Comparison of ENCODE assay signal across 16 cellular contexts in genomic region chr2:225512873-225513580, GRCh38.
DNase-seq lines count a peak whose midpoint lies in the region; ATAC-seq, FAIRE-seq and TF ChIP-seq lines count a peak whose summit lies in the region.
"Had no signal": no experiment of that assay in that cellular context is flagged by ENCODE, and none has a peak within 500 bp of the region (broad histone marks: within the 10 kb centered on the region; RNA-seq: fewer than 3 reads in every experiment).

No MANE protein-coding gene starts in this region.

- no peak for TF ChIP-seq RAD21 in HepG2 (CRISPR knock-in tag; IDR thresholded peaks at IDR 0.05)

- H3K4me1 ChIP-seq in HepG2 (ENCODE audit: insufficient read depth, low read length) (no peaks in the 10 kb centered on the region), right lobe of liver (no peaks in the 10 kb centered on the region), right cardiac atrium (ENCODE audit: control insufficient read depth, insufficient read depth, low read length) (no peaks in the 10 kb centered on the region), psoas muscle (no peaks in the 10 kb centered on the region)

- TF ChIP-seq POLR2A in HepG2 (IDR thresholded peaks at IDR 0.05; ENCODE audit: insufficient read depth in 1 of 2, low read depth in 2 of 2, low read length in 2 of 2) = no peak
- no peak for TF ChIP-seq POLR2A in right lobe of liver (IDR thresholded peaks at IDR 0.05)

- H3K27ac ChIP-seq in HepG2 (ENCODE audit: extremely low read length, insufficient read depth, low read length) (no peak overlapping the region), right lobe of liver (no peak overlapping the region), right cardiac atrium (ENCODE audit: low read length) (no peak overlapping the region), psoas muscle (no peak overlapping the region)
- H3K27ac ChIP-seq: HL-60 had no signal

- H3K36me3 ChIP-seq in HepG2 (replicated peaks in 1 of 2; ENCODE audit: control insufficient read depth in 1 of 2, insufficient read depth in 2 of 2, low read length in 2 of 2) (no peaks in the 10 kb centered on the region), right lobe of liver (no peaks in the 10 kb centered on the region), psoas muscle (ENCODE audit: insufficient read depth in 1 of 2, low read depth in 1 of 2) (no peaks in the 10 kb centered on the region)

- ATAC-seq in HepG2 = no peak
- ATAC-seq in right lobe of liver = no peak
- ATAC-seq in right cardiac atrium = no peak
- ATAC-seq in left colon = no peak
- ATAC-seq in psoas muscle = no peak
- ATAC-seq: activated CD8-positive, alpha-beta T cell treated with anti-CD3 and anti-CD28 coated beads for 36 hours had no signal

- BruUV-seq in HepG2 (replicated peaks; lab: Mats Ljungman, UMichigan) = no TSS peak

- DNase-seq in HepG2 (ENCODE audit: low spot score) (peak; percentile 4), right lobe of liver (no peak), SW480 (ENCODE audit: low spot score) (peak; percentile 13), fibroblast of pulmonary artery (ENCODE audit: low read depth) (peak; percentile 11), right cardiac atrium (no peak), left colon (no peak), psoas muscle (no peak), NCI-H146 treated with DMSO at 0.1 percent for 48 hours (lab: John Stamatoyannopoulos, UW; ENCODE audit: unreplicated experiment) (no peak)
- DNase-seq: activated CD8-positive, alpha-beta T cell treated with anti-CD3 and anti-CD28 coated beads for 36 hours; CD8-positive, alpha-beta memory T cell; head of caudate nucleus; kidney; NCI-H187 treated with DMSO at 0.1 percent for 48 hours; NCI-H69 had no signal

- H3K79me2 ChIP-seq in HepG2 (ENCODE audit: insufficient read depth, low read length) = no peaks in the 10 kb centered on the region

- H3K9me3 ChIP-seq in HepG2 (ENCODE audit: low read length) = no peaks in the 10 kb centered on the region
- H3K9me3 ChIP-seq in right lobe of liver = no peaks in the 10 kb centered on the region
- H3K9me3 ChIP-seq in right cardiac atrium (ENCODE audit: control insufficient read depth, low read length) = no peaks in the 10 kb centered on the region
- H3K9me3 ChIP-seq in psoas muscle = no peaks in the 10 kb centered on the region

- no peaks in the 10 kb centered on the region for H4K20me1 ChIP-seq in HepG2 (ENCODE audit: insufficient read depth, low read length)

- no peak overlapping the region for H3K4me3 ChIP-seq in HepG2 (replicated peaks in 1 of 3; ENCODE audit: insufficient read depth in 1 of 3, low read depth in 2 of 3, low read length in 3 of 3)
- no peak overlapping the region for H3K4me3 ChIP-seq in right lobe of liver
- H3K4me3 ChIP-seq in fibroblast of pulmonary artery (replicated peaks; ENCODE audit: low read depth, low read length) = no peak overlapping the region
- no peak overlapping the region for H3K4me3 ChIP-seq in right cardiac atrium (ENCODE audit: low read length)
- no peak overlapping the region for H3K4me3 ChIP-seq in psoas muscle

- H3K27me3 ChIP-seq in HepG2 (ENCODE audit: control insufficient read depth in 1 of 2, insufficient read depth in 2 of 2, low read length in 2 of 2) = no peaks in the 10 kb centered on the region
- no peaks in the 10 kb centered on the region for H3K27me3 ChIP-seq in right lobe of liver
- no peaks in the 10 kb centered on the region for H3K27me3 ChIP-seq in right cardiac atrium (ENCODE audit: control insufficient read depth, insufficient read depth)
- no peaks in the 10 kb centered on the region for H3K27me3 ChIP-seq in psoas muscle (ENCODE audit: insufficient read depth in 3 of 3, low read length in 2 of 3)

- POLR2A ChIA-PET in HepG2 (lab: Yijun Ruan, JAX) = no interaction called here

- 18% methylated on average over 10 of the region's 10 CpGs for WGBS in HepG2 (ENCODE audit: low lambda C conversion rate)
- 41% methylated on average over 9 of the region's 10 CpGs for WGBS in right lobe of liver (ENCODE audit: insufficient coverage, low coverage, low lambda C conversion rate, missing lambda C conversion rate)
- WGBS in right cardiac atrium = 65% methylated on average over 10 of the region's 10 CpGs
- 81 to 84% (median 84%) methylated on average over 10 of the region's 10 CpGs for WGBS in psoas muscle, 3 donors

- H3K4me2 ChIP-seq in HepG2 (ENCODE audit: low read depth, low read length) = no peak overlapping the region

- CTCF ChIA-PET in HepG2 (lab: Yijun Ruan, JAX; ENCODE audit: low intra/inter-chr PET ratio, low total read pairs) = no interaction called here

- intact Hi-C loops in HepG2 (cut with micrococcal nuclease; ENCODE audit: unreplicated experiment) = no loop called here
- intact Hi-C loops in right lobe of liver (cut with DNase I) = no loop called here
- intact Hi-C loops in right cardiac atrium (cut with DNase I) = no loop called here
- intact Hi-C loops in left colon (cut with DNase I, micrococcal nuclease) = no loop called here
- intact Hi-C loops in psoas muscle (cut with DNase I) = no loop called here

- in situ Hi-C loops in HepG2 (cut with HindIII; ENCODE audit: extremely low pct_ligation_motif_present, low pct_unique_long_range_greater_than_20kb) = no loop called here

- no peak for FAIRE-seq in HepG2 (lab: Jason Lieb, UNC)
- FAIRE-seq: colon, kidney had no signal

- no peak overlapping the region for H3K9ac ChIP-seq in HepG2 (ENCODE audit: insufficient read depth, low read depth, low read length)

- H2AFZ ChIP-seq in HepG2 (ENCODE audit: low read length) = no peak overlapping the region

- no peak for TF ChIP-seq EP300 in HepG2 (IDR thresholded peaks at IDR 0.05; ENCODE audit: low read depth in 2 of 2, low read length in 2 of 2)
- no peak for TF ChIP-seq EP300 in HepG2 (CRISPR knock-in tag; IDR thresholded peaks at IDR 0.05; ENCODE audit: borderline replicate concordance)

- no peak for TF ChIP-seq CTCF in HepG2 (CRISPR knock-in tag; IDR thresholded peaks at IDR 0.05)
- no peak for TF ChIP-seq CTCF in right lobe of liver (IDR thresholded peaks at IDR 0.05)
- no peak for TF ChIP-seq CTCF in fibroblast of pulmonary artery (IDR thresholded peaks at IDR 0.05; ENCODE audit: low read length, missing control alignments)
- TF ChIP-seq CTCF in psoas muscle (IDR thresholded peaks at IDR 0.05) = no peak

TF ChIP-seq in HepG2, 621 proteins besides CTCF, POLR2A, EP300 and RAD21:
- TF ChIP-seq ARID3A (IDR thresholded peaks at IDR 0.05; ENCODE audit: low read depth, low read length) (peak; percentile 10; the same call in 1 of the 2 replicates), ZNF263 (CRISPR knock-in tag; IDR thresholded peaks at IDR 0.05) (no peak)
TF ChIP-seq in HepG2: peak in this region for 1.

Comparison
In these comparisons a context has a peak if more than half of its experiments do, and no peak if none do; other contexts are left out.
1. DNase-seq: peak in HepG2 (single experiment), SW480 (single experiment) and fibroblast of pulmonary artery (single experiment); none in right lobe of liver (0 of 3), right cardiac atrium (0 of 3), left colon (0 of 2), psoas muscle (0 of 2) and NCI-H146 treated with DMSO at 0.1 percent for 48 hours (single experiment).